23 cellular contexts compared by ENCODE assay signal in genomic region chr14:66857867-66858266, GRCh38.
"Had no signal": no experiment of that assay in that cellular context is flagged by ENCODE, and none has a peak within 500 bp of the region (broad histone marks: within the 10 kb centered on the region; RNA-seq: fewer than 3 reads in every experiment).

No MANE protein-coding gene starts in this region.

- H3K27me3 ChIP-seq: brain microvascular endothelial cell, dorsolateral prefrontal cortex had no signal

- ATAC-seq: activated CD8-positive, alpha-beta T cell treated with anti-CD3 and anti-CD28 coated beads for 36 hours; activated T-cell treated with anti-CD3 and anti-CD28 coated beads, Interleukin-2, amount 50 U/mL, for 4 hours; activated T-helper 17 cell treated with anti-CD3 and anti-CD28 coated beads, Interleukin-2, amount 50 U/mL, for 72 hours; esophagus mucosa; T-helper 17 cell had no signal

- H3K36me3 ChIP-seq: brain microvascular endothelial cell had no signal

- H3K4me3 ChIP-seq: coronary artery, dorsolateral prefrontal cortex had no signal

- H3K27ac ChIP-seq: brain microvascular endothelial cell, coronary artery, dorsolateral prefrontal cortex had no signal

- DNase-seq: activated CD4-positive, alpha-beta T cell treated with anti-CD3 and anti-CD28 coated beads for 48 hours; activated CD4-positive, alpha-beta T cell treated with anti-CD3 and anti-CD28 coated beads, Interleukin-2, amount 50 U/mL, for 1 hour; activated CD4-positive, alpha-beta T cell treated with anti-CD3 and anti-CD28 coated beads, Interleukin-2, amount 50 U/mL, for 48 hours; activated CD8-positive, alpha-beta memory T cell treated with anti-CD3 and anti-CD28 coated beads for 24 hours; activated CD8-positive, alpha-beta T cell treated with anti-CD3 and anti-CD28 coated beads for 36 hours; activated effector memory CD4-positive, alpha-beta T cell treated with Interleukin-2 at 50 U/mL for 16 hours; activated gamma-delta T cell treated with Interleukin-2 at 50 U/mL for 16 hours; activated naive CD4-positive, alpha-beta T cell treated with anti-CD3 and anti-CD28 coated beads, Interleukin-2, amount 50 U/mL, for 16 hours; activated naive CD4-positive, alpha-beta T cell treated with Interleukin-2 at 50 U/mL for 16 hours; activated T-cell treated with anti-CD3 and anti-CD28 coated beads, Interleukin-2, amount 50 U/mL, for 4 hours; amniotic stem cell; anterior cingulate cortex; brain microvascular endothelial cell; dorsolateral prefrontal cortex; effector memory CD4-positive, alpha-beta T cell; endodermal cell; foreskin fibroblast; T-helper 1 cell; T-helper 17 cell; T1000 had no signal
